1 cellular context compared by ENCODE assay signal in the genomic region with DNA sequence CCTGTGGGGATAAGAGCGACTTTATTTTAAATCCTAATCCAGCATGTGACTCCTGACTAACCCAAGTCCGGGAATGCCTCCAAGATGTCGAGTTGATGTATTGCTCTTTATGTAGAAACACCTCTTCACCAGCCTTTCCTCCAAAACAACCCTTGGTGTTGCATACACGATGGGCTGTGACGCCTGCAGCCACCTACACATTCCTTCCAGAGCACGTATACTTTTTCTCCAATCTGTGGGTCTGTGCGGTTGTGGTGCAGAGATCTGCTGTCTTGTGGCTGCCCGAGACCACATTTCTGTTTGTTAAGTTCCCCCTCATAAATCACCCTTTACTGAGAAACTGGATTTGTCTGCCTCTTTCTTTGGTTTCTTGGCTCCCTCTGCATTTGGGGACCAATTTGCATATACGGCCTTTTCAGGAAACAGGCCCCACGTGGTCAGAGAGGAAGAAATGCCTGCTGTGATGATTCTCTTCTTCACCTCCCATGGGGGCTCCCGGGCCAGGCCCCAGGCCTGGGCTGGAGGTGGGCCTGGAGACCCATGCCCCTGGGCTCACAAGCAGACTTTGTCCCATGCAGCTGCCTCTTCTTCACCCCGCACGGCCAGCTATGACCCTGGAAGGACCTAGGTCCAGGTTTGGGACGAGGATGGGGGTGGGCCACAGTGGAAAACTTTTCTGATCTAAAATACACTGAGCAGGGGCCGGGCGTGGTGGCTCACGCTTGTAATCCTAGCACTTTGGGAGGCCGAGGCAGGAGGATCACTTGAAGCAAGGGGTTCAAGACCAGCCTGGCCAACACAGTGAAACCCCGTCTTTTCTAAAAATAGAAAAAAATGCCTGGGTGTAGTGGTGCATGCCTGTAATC.
TF ChIP-seq lines count a peak whose summit lies in the region.

No MANE protein-coding gene starts in this region.

TF ChIP-seq in A549, 52 proteins besides CTCF, POLR2A, EP300 and RAD21 (continued from another document):
- no peak for TF ChIP-seq CBX8 (IDR thresholded peaks at IDR 0.05)
- no peak for TF ChIP-seq CBX2 (IDR thresholded peaks at IDR 0.05; ENCODE audit: borderline replicate concordance, low read depth)
- TF ChIP-seq JUN (IDR thresholded peaks at IDR 0.05), result peak in 1 of 2 experiments; percentile 30; a peak in 1 of 5 replicates
- no peak for TF ChIP-seq KDM1A (IDR thresholded peaks at IDR 0.05; ENCODE audit: low read depth)
- TF ChIP-seq NFE2L2 (conservative IDR thresholded peaks at IDR 0.05; ENCODE audit: low read length), result no peak
- TF ChIP-seq FOXS1 (CRISPR knock-in tag; IDR thresholded peaks at IDR 0.05), result no peak
- TF ChIP-seq ZC3H11A (IDR thresholded peaks at IDR 0.05), result no peak
- TF ChIP-seq, protein P1, sequence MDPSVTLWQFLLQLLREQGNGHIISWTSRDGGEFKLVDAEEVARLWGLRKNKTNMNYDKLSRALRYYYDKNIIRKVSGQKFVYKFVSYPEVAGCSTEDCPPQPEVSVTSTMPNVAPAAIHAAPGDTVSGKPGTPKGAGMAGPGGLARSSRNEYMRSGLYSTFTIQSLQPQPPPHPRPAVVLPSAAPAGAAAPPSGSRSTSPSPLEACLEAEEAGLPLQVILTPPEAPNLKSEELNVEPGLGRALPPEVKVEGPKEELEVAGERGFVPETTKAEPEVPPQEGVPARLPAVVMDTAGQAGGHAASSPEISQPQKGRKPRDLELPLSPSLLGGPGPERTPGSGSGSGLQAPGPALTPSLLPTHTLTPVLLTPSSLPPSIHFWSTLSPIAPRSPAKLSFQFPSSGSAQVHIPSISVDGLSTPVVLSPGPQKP (IDR thresholded peaks at IDR 0.05; ENCODE audit: low read depth, low read length), result no peak
- TF ChIP-seq MAFK (IDR thresholded peaks at IDR 0.05; ENCODE audit: partially characterized antibody), result no peak
- TF ChIP-seq SREBF2 (IDR thresholded peaks at IDR 0.05), result no peak
- TF ChIP-seq, protein P2, sequence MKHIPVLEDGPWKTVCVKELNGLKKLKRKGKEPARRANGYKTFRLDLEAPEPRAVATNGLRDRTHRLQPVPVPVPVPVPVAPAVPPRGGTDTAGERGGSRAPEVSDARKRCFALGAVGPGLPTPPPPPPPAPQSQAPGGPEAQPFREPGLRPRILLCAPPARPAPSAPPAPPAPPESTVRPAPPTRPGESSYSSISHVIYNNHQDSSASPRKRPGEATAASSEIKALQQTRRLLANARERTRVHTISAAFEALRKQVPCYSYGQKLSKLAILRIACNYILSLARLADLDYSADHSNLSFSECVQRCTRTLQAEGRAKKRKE (CRISPR knock-in tag; IDR thresholded peaks at IDR 0.05; ENCODE audit: low read depth), result no peak
- no peak for TF ChIP-seq EHF (CRISPR knock-in tag; IDR thresholded peaks at IDR 0.05)
- TF ChIP-seq BHLHE40 (IDR thresholded peaks at IDR 0.05; ENCODE audit: low read depth, low read length), result no peak
- TF ChIP-seq, protein P3, sequence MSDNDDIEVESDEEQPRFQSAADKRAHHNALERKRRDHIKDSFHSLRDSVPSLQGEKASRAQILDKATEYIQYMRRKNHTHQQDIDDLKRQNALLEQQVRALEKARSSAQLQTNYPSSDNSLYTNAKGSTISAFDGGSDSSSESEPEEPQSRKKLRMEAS (IDR thresholded peaks at IDR 0.05), result peak; percentile 58
- no peak for TF ChIP-seq FOSL2 (IDR thresholded peaks at IDR 0.05)
- peak; percentile 12; the same call in 1 of the 2 replicates for TF ChIP-seq FOSL2 (CRISPR knock-in tag; IDR thresholded peaks at IDR 0.05)
- no peak for TF ChIP-seq FOSB (CRISPR knock-in tag; IDR thresholded peaks at IDR 0.05)
- TF ChIP-seq HOXA7 (CRISPR knock-in tag; IDR thresholded peaks at IDR 0.05), result no peak
- TF ChIP-seq TP53 (CRISPR knock-in tag; IDR thresholded peaks at IDR 0.05), result no peak
- peak; percentile 44; the same call in 1 of the 2 replicates for TF ChIP-seq GATA3 (IDR thresholded peaks at IDR 0.05; ENCODE audit: borderline replicate concordance)
- no peak for TF ChIP-seq EHMT2 (IDR thresholded peaks at IDR 0.05; ENCODE audit: low read depth)
- TF ChIP-seq ZFP36 (IDR thresholded peaks at IDR 0.05; ENCODE audit: borderline replicate concordance, partially characterized antibody), result no peak
- TF ChIP-seq MYC (IDR thresholded peaks at IDR 0.05; ENCODE audit: borderline replicate concordance, low read length), result no peak
- TF ChIP-seq, protein P4, sequence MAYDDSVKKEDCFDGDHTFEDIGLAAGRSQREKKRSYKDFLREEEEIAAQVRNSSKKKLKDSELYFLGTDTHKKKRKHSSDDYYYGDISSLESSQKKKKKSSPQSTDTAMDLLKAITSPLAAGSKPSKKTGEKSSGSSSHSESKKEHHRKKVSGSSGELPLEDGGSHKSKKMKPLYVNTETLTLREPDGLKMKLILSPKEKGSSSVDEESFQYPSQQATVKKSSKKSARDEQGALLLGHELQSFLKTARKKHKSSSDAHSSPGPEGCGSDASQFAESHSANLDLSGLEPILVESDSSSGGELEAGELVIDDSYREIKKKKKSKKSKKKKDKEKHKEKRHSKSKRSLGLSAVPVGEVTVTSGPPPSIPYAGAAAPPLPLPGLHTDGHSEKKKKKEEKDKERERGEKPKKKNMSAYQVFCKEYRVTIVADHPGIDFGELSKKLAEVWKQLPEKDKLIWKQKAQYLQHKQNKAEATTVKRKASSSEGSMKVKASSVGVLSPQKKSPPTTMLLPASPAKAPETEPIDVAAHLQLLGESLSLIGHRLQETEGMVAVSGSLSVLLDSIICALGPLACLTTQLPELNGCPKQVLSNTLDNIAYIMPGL (CRISPR knock-in tag; IDR thresholded peaks at IDR 0.05; ENCODE audit: borderline replicate concordance), result no peak
- peak; percentile 99 for TF ChIP-seq HOXB5 (CRISPR knock-in tag; IDR thresholded peaks at IDR 0.05)
- TF ChIP-seq JUNB (IDR thresholded peaks at IDR 0.05), result peak; percentile 27; the same call in 1 of the 2 replicates
- TF ChIP-seq, protein P5, sequence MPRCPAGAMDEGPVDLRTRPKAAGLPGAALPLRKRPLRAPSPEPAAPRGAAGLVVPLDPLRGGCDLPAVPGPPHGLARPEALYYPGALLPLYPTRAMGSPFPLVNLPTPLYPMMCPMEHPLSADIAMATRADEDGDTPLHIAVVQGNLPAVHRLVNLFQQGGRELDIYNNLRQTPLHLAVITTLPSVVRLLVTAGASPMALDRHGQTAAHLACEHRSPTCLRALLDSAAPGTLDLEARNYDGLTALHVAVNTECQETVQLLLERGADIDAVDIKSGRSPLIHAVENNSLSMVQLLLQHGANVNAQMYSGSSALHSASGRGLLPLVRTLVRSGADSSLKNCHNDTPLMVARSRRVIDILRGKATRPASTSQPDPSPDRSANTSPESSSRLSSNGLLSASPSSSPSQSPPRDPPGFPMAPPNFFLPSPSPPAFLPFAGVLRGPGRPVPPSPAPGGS (IDR thresholded peaks at IDR 0.05), result 0 out of 3 replicates have a peak, but pooled peaks have one; percentile 21
- TF ChIP-seq, protein P6, sequence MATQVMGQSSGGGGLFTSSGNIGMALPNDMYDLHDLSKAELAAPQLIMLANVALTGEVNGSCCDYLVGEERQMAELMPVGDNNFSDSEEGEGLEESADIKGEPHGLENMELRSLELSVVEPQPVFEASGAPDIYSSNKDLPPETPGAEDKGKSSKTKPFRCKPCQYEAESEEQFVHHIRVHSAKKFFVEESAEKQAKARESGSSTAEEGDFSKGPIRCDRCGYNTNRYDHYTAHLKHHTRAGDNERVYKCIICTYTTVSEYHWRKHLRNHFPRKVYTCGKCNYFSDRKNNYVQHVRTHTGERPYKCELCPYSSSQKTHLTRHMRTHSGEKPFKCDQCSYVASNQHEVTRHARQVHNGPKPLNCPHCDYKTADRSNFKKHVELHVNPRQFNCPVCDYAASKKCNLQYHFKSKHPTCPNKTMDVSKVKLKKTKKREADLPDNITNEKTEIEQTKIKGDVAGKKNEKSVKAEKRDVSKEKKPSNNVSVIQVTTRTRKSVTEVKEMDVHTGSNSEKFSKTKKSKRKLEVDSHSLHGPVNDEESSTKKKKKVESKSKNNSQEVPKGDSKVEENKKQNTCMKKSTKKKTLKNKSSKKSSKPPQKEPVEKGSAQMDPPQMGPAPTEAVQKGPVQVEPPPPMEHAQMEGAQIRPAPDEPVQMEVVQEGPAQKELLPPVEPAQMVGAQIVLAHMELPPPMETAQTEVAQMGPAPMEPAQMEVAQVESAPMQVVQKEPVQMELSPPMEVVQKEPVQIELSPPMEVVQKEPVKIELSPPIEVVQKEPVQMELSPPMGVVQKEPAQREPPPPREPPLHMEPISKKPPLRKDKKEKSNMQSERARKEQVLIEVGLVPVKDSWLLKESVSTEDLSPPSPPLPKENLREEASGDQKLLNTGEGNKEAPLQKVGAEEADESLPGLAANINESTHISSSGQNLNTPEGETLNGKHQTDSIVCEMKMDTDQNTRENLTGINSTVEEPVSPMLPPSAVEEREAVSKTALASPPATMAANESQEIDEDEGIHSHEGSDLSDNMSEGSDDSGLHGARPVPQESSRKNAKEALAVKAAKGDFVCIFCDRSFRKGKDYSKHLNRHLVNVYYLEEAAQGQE (IDR thresholded peaks at IDR 0.05), result no peak
- peak; percentile 32 to 67; a peak in 3 of 4 replicates for TF ChIP-seq CEBPB (IDR thresholded peaks at IDR 0.05)
- TF ChIP-seq, protein P7, sequence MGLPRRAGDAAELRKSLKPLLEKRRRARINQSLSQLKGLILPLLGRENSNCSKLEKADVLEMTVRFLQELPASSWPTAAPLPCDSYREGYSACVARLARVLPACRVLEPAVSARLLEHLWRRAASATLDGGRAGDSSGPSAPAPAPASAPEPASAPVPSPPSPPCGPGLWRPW (IDR thresholded peaks at IDR 0.05), result no peak
- TF ChIP-seq ZNF302 (CRISPR knock-in tag; IDR thresholded peaks at IDR 0.05), result no peak
